8 cellular contexts compared by ENCODE assay signal in genomic region chrX:107565916-107566602, GRCh38.
DNase-seq lines count a peak whose midpoint lies in the region; ATAC-seq and TF ChIP-seq lines count a peak whose summit lies in the region.

No MANE protein-coding gene starts in this region.

- no peak overlapping the region for H3K4me2 ChIP-seq in GM23248 (ENCODE audit: unreplicated experiment)

- no peaks in the 10 kb centered on the region for H3K36me3 ChIP-seq in GM23248 (ENCODE audit: low read depth)

- WGBS in GM23248 (ENCODE audit: low coverage in 1 of 2, low lambda C conversion rate in 2 of 2, missing lambda C conversion rate in 2 of 2), 2 experiments = 70 to 72% methylated on average over 7 to 8 of the region's 8 CpGs

- peaks cover 25% of the 10 kb centered on the region for H3F3A ChIP-seq in GM23248 (ENCODE audit: insufficient read depth)

- H2AFZ ChIP-seq in GM23248 = no peak overlapping the region

- ATAC-seq in omental fat pad (ENCODE audit: low FRiP score) = no peak

- peak overlapping the region; percentile 40 for H3K4me3 Mint-ChIP-seq in chondrocyte (ENCODE audit: unreplicated experiment)

- H3K36me3 Mint-ChIP-seq in chondrocyte (ENCODE audit: low read depth) = no peaks in the 10 kb centered on the region

- intact Hi-C loops in cardiac septum (cut with DNase I) = no loop called here

- peaks cover 57% of the 10 kb centered on the region for H3K4me1 ChIP-seq in GM23248 (ENCODE audit: insufficient read depth)

- no peaks in the 10 kb centered on the region for H3K9me3 ChIP-seq in GM23248 (ENCODE audit: low read depth)

- peaks cover 5% of the 10 kb centered on the region for H3K9me3 Mint-ChIP-seq in chondrocyte (ENCODE audit: low read depth)

- H3K4me3 ChIP-seq in GM23248 = no peak overlapping the region

- no peaks in the 10 kb centered on the region for H3K27me3 ChIP-seq in GM23248 (replicated peaks; ENCODE audit: insufficient read depth)

- H4K20me1 ChIP-seq in GM23248 (ENCODE audit: insufficient read depth) = no peaks in the 10 kb centered on the region

- peak overlapping the region; percentile 37 for H3K27ac Mint-ChIP-seq in chondrocyte (ENCODE audit: unreplicated experiment)

- H3K9ac ChIP-seq in GM23248 = no peak overlapping the region

- peak; percentile 63 for DNase-seq in GM23248
- peak; percentile 60 to 78 for DNase-seq in NCI-H2081 (lab: John Stamatoyannopoulos, UW)
- no peak for DNase-seq in chondrocyte (ENCODE audit: low spot score)
- peak; percentile 3 for DNase-seq in occipital lobe (lab: John Stamatoyannopoulos, UW)
- DNase-seq in stimulated activated CD4-positive, alpha-beta T cell treated with anti-CD3 and anti-CD28 coated beads, Interleukin-4, amount 100 ng/mL, for 4 hours = no peak
- no peak for DNase-seq in omental fat pad (ENCODE audit: low spot score)
- no peak for DNase-seq in stimulated activated CD4-positive, alpha-beta T cell treated with anti-CD3 and anti-CD28 coated beads, Interleukin-1b, Interleukin-23, amount 100 ng/mL, for 48 hours
- DNase-seq in cardiac septum (ENCODE audit: low spot score) = no peak

- peak overlapping the region; percentile 43 for H3K27ac ChIP-seq in GM23248

- no peak for TF ChIP-seq CTCF in chondrocyte (IDR thresholded peaks at IDR 0.05)
- no peak for TF ChIP-seq CTCF in omental fat pad (IDR thresholded peaks at IDR 0.05)

- H3K79me2 ChIP-seq in GM23248 (ENCODE audit: insufficient read depth) = no peaks in the 10 kb centered on the region

- no peaks in the 10 kb centered on the region for H3K9me2 ChIP-seq in GM23248 (ENCODE audit: insufficient read depth)

- peaks cover 47% of the 10 kb centered on the region for H3K4me1 Mint-ChIP-seq in chondrocyte (ENCODE audit: low read depth)

- no peaks in the 10 kb centered on the region for H3K27me3 Mint-ChIP-seq in chondrocyte (ENCODE audit: low read depth)

- in situ Hi-C loops in GM23248 (cut with MboI) = no loop called here

Comparison
In these comparisons a context has a peak if more than half of its experiments do, and no peak if none do; other contexts are left out.
1. DNase-seq: peak in GM23248 (single experiment), NCI-H2081 (2 of 2) and occipital lobe (single experiment); none in chondrocyte (single experiment), stimulated activated CD4-positive, alpha-beta T cell treated with anti-CD3 and anti-CD28 coated beads, Interleukin-4, amount 100 ng/mL, for 4 hours (0 of 2), omental fat pad (single experiment), stimulated activated CD4-positive, alpha-beta T cell treated with anti-CD3 and anti-CD28 coated beads, Interleukin-1b, Interleukin-23, amount 100 ng/mL, for 48 hours (single experiment) and cardiac septum (single experiment).